12 cellular contexts compared by ENCODE assay signal in the genomic region with DNA sequence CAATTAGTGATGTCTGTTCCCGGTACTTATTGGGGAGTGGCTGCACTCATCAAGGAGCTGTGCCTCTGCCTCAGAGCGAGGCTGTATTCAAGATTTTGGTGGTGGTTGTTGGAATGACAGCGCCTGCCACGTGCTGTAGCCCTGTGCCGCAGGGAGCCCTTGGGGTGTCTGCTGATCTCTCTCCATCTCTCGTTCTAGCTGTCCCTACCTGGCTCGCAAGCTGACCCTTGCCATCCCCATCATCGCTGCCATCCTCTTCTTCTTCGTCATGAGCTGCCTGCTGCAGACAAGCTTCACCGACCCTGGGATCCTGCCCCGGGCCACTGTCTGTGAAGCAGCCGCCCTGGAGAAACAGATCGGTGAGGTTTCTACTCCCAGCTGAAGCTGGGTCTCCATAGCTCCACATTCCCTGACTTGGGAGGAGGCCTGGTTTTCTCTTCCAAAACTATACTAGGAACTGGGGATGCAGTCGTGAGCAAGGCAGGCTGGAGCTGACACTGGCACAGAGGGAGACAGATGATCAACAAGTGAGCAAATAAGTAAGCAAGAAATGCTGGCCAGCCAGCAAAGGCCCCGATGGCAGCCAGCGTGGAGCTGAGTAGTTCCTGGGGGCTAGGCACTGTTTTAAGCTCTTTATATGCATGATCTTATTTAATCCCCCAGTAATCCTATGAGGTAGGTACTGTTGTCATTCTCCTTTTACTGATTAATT. TPM values are rescaled to one million over a fixed set of nuclear protein-coding genes. Genes with fewer than 3 reads are reported as not detected.
A peak's percentile ranks its signal among the peaks of the same experiment; 100 is the strongest.
DNase-seq lines count a peak whose midpoint lies in the region; ATAC-seq and TF ChIP-seq lines count a peak whose summit lies in the region.
"Had no signal": no experiment of that assay in that cellular context is flagged by ENCODE, and none has a peak within 500 bp of the region (broad histone marks: within the 10 kb centered on the region; RNA-seq: fewer than 3 reads in every experiment).

No MANE protein-coding gene starts in this region.

- TF ChIP-seq CTCF in CD8-positive, alpha-beta T cell (IDR thresholded peaks at IDR 0.05) = no peak
- TF ChIP-seq CTCF in GM20000 (IDR thresholded peaks at IDR 0.05; ENCODE audit: extremely low read depth, missing control alignments) (no peak), coronary artery (IDR thresholded peaks at IDR 0.05) (no peak)

- peak overlapping the region; percentile 88 for H3K27ac ChIP-seq in CD8-positive, alpha-beta T cell (ENCODE audit: low read depth, low read length)
- peak overlapping the region; percentile 66 for H3K27ac ChIP-seq in KOPT-K1 (ENCODE audit: low read depth, low read length, poor library complexity, severe bottlenecking)
- H3K27ac ChIP-seq in coronary artery = no peak overlapping the region
- H3K27ac ChIP-seq: VCaP had no signal

- CTCF ChIA-PET in CD8-positive, alpha-beta T cell (lab: Charles Lee) = interaction anchor here (0.7 to 7.0 kb wide), 13 partner anchors 9 to 230 kb away, joined by 3 to 72 read pairs (median 7); partner anchors contain the start of genes GPATCH3 and PIGV

- no peak overlapping the region for H3K4me3 Mint-ChIP-seq in CD8-positive, alpha-beta T cell
- H3K4me3 Mint-ChIP-seq in activated naive CD8-positive, alpha-beta T cell treated with anti-CD3 and anti-CD28 coated beads for 36 hours = peak overlapping the region; percentile 72
- peak overlapping the region in 8 of 10 donors; percentile 32 to 90 (median 82) for H3K4me3 Mint-ChIP-seq in naive thymus-derived CD8-positive, alpha-beta T cell

- no peaks in the 10 kb centered on the region for H3K27me3 Mint-ChIP-seq in CD8-positive, alpha-beta T cell (ENCODE audit: low read depth)
- H3K27me3 Mint-ChIP-seq in activated naive CD8-positive, alpha-beta T cell treated with anti-CD3 and anti-CD28 coated beads for 36 hours = no peaks in the 10 kb centered on the region
- peaks cover 0 to 2% (median 0%) of the 10 kb centered on the region in 5 donors for H3K27me3 Mint-ChIP-seq in naive thymus-derived CD8-positive, alpha-beta T cell

- no peaks in the 10 kb centered on the region for H3K9me3 Mint-ChIP-seq in CD8-positive, alpha-beta T cell
- no peaks in the 10 kb centered on the region for H3K9me3 Mint-ChIP-seq in activated naive CD8-positive, alpha-beta T cell treated with anti-CD3 and anti-CD28 coated beads for 36 hours
- H3K9me3 Mint-ChIP-seq in naive thymus-derived CD8-positive, alpha-beta T cell = no peaks in the 10 kb centered on the region

- H3K27me3 ChIP-seq in CD8-positive, alpha-beta T cell (ENCODE audit: insufficient read depth, low read length) = no peaks in the 10 kb centered on the region
- H3K27me3 ChIP-seq: MG63 had no signal

- H3K4me1 Mint-ChIP-seq in CD8-positive, alpha-beta T cell (ENCODE audit: low read depth) = peaks cover 79% of the 10 kb centered on the region
- peaks cover 71% of the 10 kb centered on the region for H3K4me1 Mint-ChIP-seq in activated naive CD8-positive, alpha-beta T cell treated with anti-CD3 and anti-CD28 coated beads for 36 hours
- H3K4me1 Mint-ChIP-seq in naive thymus-derived CD8-positive, alpha-beta T cell = peaks cover 53 to 79% (median 77%) of the 10 kb centered on the region in 4 donors

- ATAC-seq in CD8-positive, alpha-beta T cell = no peak
- ATAC-seq in naive thymus-derived CD8-positive, alpha-beta T cell = no peak

- no peak overlapping the region for H3K4me3 ChIP-seq in CD8-positive, alpha-beta T cell (ENCODE audit: low read depth, low read length)
- H3K4me3 ChIP-seq in coronary artery = no peak overlapping the region
- H3K4me3 ChIP-seq: MG63 had no signal

- H3K36me3 Mint-ChIP-seq in CD8-positive, alpha-beta T cell = peaks cover 62% of the 10 kb centered on the region
- peaks cover 57% of the 10 kb centered on the region for H3K36me3 Mint-ChIP-seq in activated naive CD8-positive, alpha-beta T cell treated with anti-CD3 and anti-CD28 coated beads for 36 hours
- peaks cover 0 to 45% (median 3%) of the 10 kb centered on the region in 3 donors for H3K36me3 Mint-ChIP-seq in naive thymus-derived CD8-positive, alpha-beta T cell

- no peaks in the 10 kb centered on the region for H3K9me3 ChIP-seq in CD8-positive, alpha-beta T cell (ENCODE audit: low read length)
- H3K9me3 ChIP-seq in KOPT-K1 (ENCODE audit: insufficient read depth, low read length, poor library complexity, severe bottlenecking) = no peaks in the 10 kb centered on the region
- H3K9me3 ChIP-seq: MG63 had no signal

- peak overlapping the region; percentile 100 for H3K27ac Mint-ChIP-seq in CD8-positive, alpha-beta T cell
- H3K27ac Mint-ChIP-seq in activated naive CD8-positive, alpha-beta T cell treated with anti-CD3 and anti-CD28 coated beads for 36 hours = peak overlapping the region; percentile 98
- H3K27ac Mint-ChIP-seq in naive thymus-derived CD8-positive, alpha-beta T cell = peak overlapping the region; percentile 97 to 100 (median 99)

- DNase-seq in CD8-positive, alpha-beta T cell = no peak
- no peak for DNase-seq in activated naive CD8-positive, alpha-beta T cell treated with anti-CD3 and anti-CD28 coated beads for 36 hours
- no peak for DNase-seq in naive thymus-derived CD8-positive, alpha-beta T cell
- DNase-seq in GM20000 (ENCODE audit: low spot score) (no peak), GF-D8 (lab: John Stamatoyannopoulos, UW) (no peak), coronary artery (ENCODE audit: low spot score) (no peak)
- DNase-seq: activated gamma-delta T cell, MG63, NCI-H2227 treated with DMSO at 0.1 percent for 48 hours had no signal

- POLR2A ChIA-PET in CD8-positive, alpha-beta T cell (lab: Charles Lee) = interaction anchor here (0.8 to 1.8 kb wide), 4 partner anchors 11 to 331 kb away, joined by 3 to 11 read pairs (median 6); no protein-coding TSS in a partner anchor
- POLR2A ChIA-PET in naive thymus-derived CD8-positive, alpha-beta T cell (lab: Charles Lee) = interaction anchor here (0.5 to 3.0 kb wide), 4 partner anchors 12 to 44 kb away, joined by 3 to 28 read pairs (median 15); partner anchors contain the start of gene PIGV

- H3K4me1 ChIP-seq in CD8-positive, alpha-beta T cell (ENCODE audit: insufficient read depth, low read length) = peaks cover 63% of the 10 kb centered on the region

- peaks cover 16% of the 10 kb centered on the region for H3K36me3 ChIP-seq in CD8-positive, alpha-beta T cell (ENCODE audit: insufficient read depth, low read length)
- H3K36me3 ChIP-seq in KOPT-K1 (ENCODE audit: insufficient read depth, low read length) = peaks cover 62% of the 10 kb centered on the region

- intact Hi-C loops in CD8-positive, alpha-beta T cell (cut with DNase I, micrococcal nuclease) = loop anchor here in 1 of 2 experiments (10.0 kb wide), 1 partner anchor 52 kb away; no protein-coding TSS in a partner anchor

RNA-seq across cellular contexts. Expression of gene ZDHHC18, which starts 5.9 kb away (rescaled TPM):
- total RNA-seq in CD8-positive, alpha-beta T cell = 10 to 100 TPM; 55.2 to 55.4 TPM
- total RNA-seq in activated naive CD8-positive, alpha-beta T cell treated with anti-CD3 and anti-CD28 coated beads for 36 hours = 10 to 100 TPM; 48.5 to 48.8 TPM
- 10 to 100 TPM; 29.9 to 37.4 TPM for total RNA-seq in naive thymus-derived CD8-positive, alpha-beta T cell
- 10 to 100 TPM in 2 of 3 donors, 1 to 10 TPM in 1; 4.6 to 17.2 (median 12.8) TPM for polyA plus RNA-seq in naive thymus-derived CD8-positive, alpha-beta T cell

RNA-seq across cellular contexts. Expression of gene SFN, which starts 30.5 kb away (rescaled TPM):
- total RNA-seq in CD8-positive, alpha-beta T cell = 1 to 10 TPM; 1.1 TPM
- total RNA-seq in activated naive CD8-positive, alpha-beta T cell treated with anti-CD3 and anti-CD28 coated beads for 36 hours = under 1 TPM in 1 of 2 experiments, not detected in 1; 0.43 TPM
- under 1 TPM; 0.38 to 0.47 TPM for total RNA-seq in naive thymus-derived CD8-positive, alpha-beta T cell
- polyA plus RNA-seq in naive thymus-derived CD8-positive, alpha-beta T cell = not detected
- total RNA-seq: subcutaneous adipose tissue had no signal

RNA-seq across cellular contexts. Expression of gene PIGV, which starts 44.7 kb away (rescaled TPM):
- total RNA-seq in CD8-positive, alpha-beta T cell = 10 to 100 TPM in 1 of 2 experiments, 1 to 10 TPM in 1; 9.5 to 12.7 TPM
- 10 to 100 TPM; 20.8 to 20.9 TPM for total RNA-seq in activated naive CD8-positive, alpha-beta T cell treated with anti-CD3 and anti-CD28 coated beads for 36 hours
- 10 to 100 TPM; 25.2 to 27.2 TPM for total RNA-seq in naive thymus-derived CD8-positive, alpha-beta T cell
- 10 to 100 TPM in 1 of 3 donors, 1 to 10 TPM in 2; 8.2 to 14.4 (median 9.6) TPM for polyA plus RNA-seq in naive thymus-derived CD8-positive, alpha-beta T cell

RNA-seq across cellular contexts. Expression of gene GPN2, which starts 57.7 kb away (rescaled TPM):
- total RNA-seq in CD8-positive, alpha-beta T cell = 10 to 100 TPM; 35.1 to 37.4 TPM
- total RNA-seq in activated naive CD8-positive, alpha-beta T cell treated with anti-CD3 and anti-CD28 coated beads for 36 hours = 10 to 100 TPM; 64.1 to 65.0 TPM
- total RNA-seq in naive thymus-derived CD8-positive, alpha-beta T cell = 10 to 100 TPM; 30.3 to 35.4 TPM
- polyA plus RNA-seq in naive thymus-derived CD8-positive, alpha-beta T cell = 10 to 100 TPM in 2 of 3 donors, 1 to 10 TPM in 1; 9.7 to 14.8 (median 12.5) TPM

Comparison
In these comparisons a context has a peak if more than half of its experiments do, and no peak if none do; other contexts are left out.
1. H3K27ac ChIP-seq: peak in CD8-positive, alpha-beta T cell (single experiment) and KOPT-K1 (single experiment); none in coronary artery (0 of 2).
2. Peak in every context shown above with its lines, with median percentiles within 50 percentile points of each other: H3K27ac Mint-ChIP-seq.